ENCODE assay signal across 2 cellular contexts in the genomic region with DNA sequence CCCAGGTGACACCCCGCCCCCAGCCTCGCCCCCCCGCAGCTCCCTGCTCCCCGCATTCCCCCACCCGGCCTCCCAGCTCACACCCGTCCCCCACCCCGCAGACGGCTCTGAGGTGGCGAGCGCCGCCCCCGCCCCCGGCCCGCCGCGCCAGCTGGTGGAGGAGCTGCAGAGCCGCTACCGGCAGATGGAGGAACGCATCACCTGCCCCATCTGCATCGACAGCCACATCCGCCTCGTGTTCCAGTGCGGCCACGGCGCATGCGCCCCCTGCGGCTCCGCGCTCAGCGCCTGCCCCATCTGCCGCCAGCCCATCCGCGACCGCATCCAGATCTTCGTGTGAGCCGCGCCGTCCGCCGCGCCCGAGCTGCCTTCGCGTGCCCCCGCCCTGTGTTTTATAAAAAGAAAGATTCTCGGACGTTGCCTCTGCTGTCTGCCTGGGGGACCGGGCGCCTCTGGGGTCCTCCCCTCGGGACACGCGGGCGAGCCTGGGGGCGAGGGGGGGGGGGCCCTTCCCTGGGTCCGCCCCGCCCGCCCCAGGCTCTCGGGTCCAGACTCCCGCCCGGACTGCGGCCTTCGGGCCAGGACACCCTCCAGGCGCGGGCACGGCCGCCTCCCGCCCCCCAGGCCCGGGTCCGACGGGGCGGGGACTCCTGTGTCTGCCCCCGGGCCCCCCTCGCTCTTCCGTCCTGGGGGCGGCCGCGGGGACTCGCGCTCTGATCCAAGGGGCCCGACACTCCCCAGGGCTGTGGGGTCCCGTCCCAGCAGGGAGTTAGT.
TF ChIP-seq lines count a peak whose summit lies in the region.

No MANE protein-coding gene starts in this region.

TF ChIP-seq in SK-N-SH, 30 proteins besides CTCF, POLR2A, EP300 and RAD21 (continued from another document):
- TF ChIP-seq SIN3A (IDR thresholded peaks at IDR 0.05; ENCODE audit: borderline replicate concordance, low read depth, low read length) (no peak), ELF1 (IDR thresholded peaks at IDR 0.05) (no peak), GATA2 (CRISPR knock-in tag; IDR thresholded peaks at IDR 0.05) (no peak), POLR2AphosphoS5 (IDR thresholded peaks at IDR 0.05; ENCODE audit: low read depth, low read length) (no peak), TCF12 (IDR thresholded peaks at IDR 0.05) (no peak)
- TF ChIP-seq, protein P1, sequence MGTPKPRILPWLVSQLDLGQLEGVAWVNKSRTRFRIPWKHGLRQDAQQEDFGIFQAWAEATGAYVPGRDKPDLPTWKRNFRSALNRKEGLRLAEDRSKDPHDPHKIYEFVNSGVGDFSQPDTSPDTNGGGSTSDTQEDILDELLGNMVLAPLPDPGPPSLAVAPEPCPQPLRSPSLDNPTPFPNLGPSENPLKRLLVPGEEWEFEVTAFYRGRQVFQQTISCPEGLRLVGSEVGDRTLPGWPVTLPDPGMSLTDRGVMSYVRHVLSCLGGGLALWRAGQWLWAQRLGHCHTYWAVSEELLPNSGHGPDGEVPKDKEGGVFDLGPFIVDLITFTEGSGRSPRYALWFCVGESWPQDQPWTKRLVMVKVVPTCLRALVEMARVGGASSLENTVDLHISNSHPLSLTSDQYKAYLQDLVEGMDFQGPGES (IDR thresholded peaks at IDR 0.05; ENCODE audit: low read depth, low read length) = no peak

TF ChIP-seq in SK-N-SH treated with all-trans-retinoic acid at 6 μM for 48 hours, 23 proteins besides CTCF, POLR2A, EP300 and RAD21 (continued from another document):
- TF ChIP-seq, protein P2, sequence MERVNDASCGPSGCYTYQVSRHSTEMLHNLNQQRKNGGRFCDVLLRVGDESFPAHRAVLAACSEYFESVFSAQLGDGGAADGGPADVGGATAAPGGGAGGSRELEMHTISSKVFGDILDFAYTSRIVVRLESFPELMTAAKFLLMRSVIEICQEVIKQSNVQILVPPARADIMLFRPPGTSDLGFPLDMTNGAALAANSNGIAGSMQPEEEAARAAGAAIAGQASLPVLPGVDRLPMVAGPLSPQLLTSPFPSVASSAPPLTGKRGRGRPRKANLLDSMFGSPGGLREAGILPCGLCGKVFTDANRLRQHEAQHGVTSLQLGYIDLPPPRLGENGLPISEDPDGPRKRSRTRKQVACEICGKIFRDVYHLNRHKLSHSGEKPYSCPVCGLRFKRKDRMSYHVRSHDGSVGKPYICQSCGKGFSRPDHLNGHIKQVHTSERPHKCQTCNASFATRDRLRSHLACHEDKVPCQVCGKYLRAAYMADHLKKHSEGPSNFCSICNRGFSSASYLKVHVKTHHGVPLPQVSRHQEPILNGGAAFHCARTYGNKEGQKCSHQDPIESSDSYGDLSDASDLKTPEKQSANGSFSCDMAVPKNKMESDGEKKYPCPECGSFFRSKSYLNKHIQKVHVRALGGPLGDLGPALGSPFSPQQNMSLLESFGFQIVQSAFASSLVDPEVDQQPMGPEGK (CRISPR knock-in tag; IDR thresholded peaks at IDR 0.05; ENCODE audit: borderline replicate concordance) = no peak
- TF ChIP-seq ZFP30 (CRISPR knock-in tag; IDR thresholded peaks at IDR 0.05) (no peak), GLIS3 (CRISPR knock-in tag; IDR thresholded peaks at IDR 0.05) (no peak), ZFP3 (CRISPR knock-in tag; IDR thresholded peaks at IDR 0.05) (no peak), OSR1 (CRISPR knock-in tag; IDR thresholded peaks at IDR 0.05) (no peak), ISL1 (CRISPR knock-in tag; IDR thresholded peaks at IDR 0.05) (no peak), ZNF565 (CRISPR knock-in tag; conservative IDR thresholded peaks at IDR 0.05; ENCODE audit: low read depth) (no peak), ZC3H10 (CRISPR knock-in tag; IDR thresholded peaks at IDR 0.05) (no peak), RARB (CRISPR knock-in tag; IDR thresholded peaks at IDR 0.05) (no peak)
- TF ChIP-seq, protein P3, sequence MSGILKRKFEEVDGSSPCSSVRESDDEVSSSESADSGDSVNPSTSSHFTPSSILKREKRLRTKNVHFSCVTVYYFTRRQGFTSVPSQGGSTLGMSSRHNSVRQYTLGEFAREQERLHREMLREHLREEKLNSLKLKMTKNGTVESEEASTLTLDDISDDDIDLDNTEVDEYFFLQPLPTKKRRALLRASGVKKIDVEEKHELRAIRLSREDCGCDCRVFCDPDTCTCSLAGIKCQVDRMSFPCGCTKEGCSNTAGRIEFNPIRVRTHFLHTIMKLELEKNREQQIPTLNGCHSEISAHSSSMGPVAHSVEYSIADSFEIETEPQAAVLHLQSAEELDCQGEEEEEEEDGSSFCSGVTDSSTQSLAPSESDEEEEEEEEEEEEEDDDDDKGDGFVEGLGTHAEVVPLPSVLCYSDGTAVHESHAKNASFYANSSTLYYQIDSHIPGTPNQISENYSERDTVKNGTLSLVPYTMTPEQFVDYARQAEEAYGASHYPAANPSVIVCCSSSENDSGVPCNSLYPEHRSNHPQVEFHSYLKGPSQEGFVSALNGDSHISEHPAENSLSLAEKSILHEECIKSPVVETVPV (CRISPR knock-in tag; IDR thresholded peaks at IDR 0.05) = no peak
TF ChIP-seq in SK-N-SH treated with all-trans-retinoic acid at 6 μM for 48 hours: peak in this region for 0.
